ENCODE assay signal across 9 cellular contexts in the genomic region with DNA sequence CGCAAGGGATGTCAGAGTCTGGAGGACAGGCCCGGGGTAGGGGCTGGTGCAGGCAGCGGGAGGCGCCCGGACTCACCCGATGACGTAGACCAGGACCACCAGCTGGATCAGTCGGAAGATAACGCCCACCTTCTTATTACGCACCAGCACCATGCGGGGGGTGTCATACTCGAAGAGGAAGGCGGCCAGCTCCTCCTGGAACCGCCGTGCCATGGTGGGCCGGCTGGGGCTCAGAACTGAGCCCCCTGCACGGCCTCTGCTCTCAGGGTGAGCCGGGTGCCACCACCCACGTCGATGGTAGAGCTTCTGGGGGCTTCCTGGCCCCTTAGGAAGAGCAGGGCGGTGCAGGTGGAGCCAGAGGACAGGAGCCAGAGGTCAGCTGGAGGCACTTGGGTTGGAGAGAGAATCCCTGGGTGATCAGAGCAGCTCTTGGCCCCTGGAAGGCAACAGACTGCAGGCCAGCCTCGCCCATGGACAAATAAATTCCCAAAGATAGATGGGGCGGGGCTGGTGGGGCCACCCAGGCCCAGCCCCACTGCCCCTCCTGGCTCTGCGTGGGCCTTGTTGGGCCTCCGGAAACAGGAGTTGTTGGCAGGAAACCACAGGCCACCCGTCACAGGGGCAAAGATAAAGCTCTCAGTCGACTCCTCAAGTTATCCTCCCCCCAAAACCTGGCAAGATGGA. TPM values are rescaled to one million over a fixed set of nuclear protein-coding genes. Genes with fewer than 3 reads are reported as not detected.
A peak's percentile ranks its signal among the peaks of the same experiment; 100 is the strongest.
DNase-seq lines count a peak whose midpoint lies in the region; ATAC-seq and TF ChIP-seq lines count a peak whose summit lies in the region.
"Had no signal": no experiment of that assay in that cellular context is flagged by ENCODE, and none has a peak within 500 bp of the region (broad histone marks: within the 10 kb centered on the region; RNA-seq: fewer than 3 reads in every experiment).

Gene P2RX1 (minus strand): TSS at position 453 of the 684 bp plus-strand sequence. CDS start 240 bp downstream, at position 213.

- H3K27ac Mint-ChIP-seq in activated B cell treated with CpG ODN at 0.5 μM for 24 hours = peak within 1 kb of the TSS; percentile 96

- H3K4me1 Mint-ChIP-seq in activated B cell treated with CpG ODN at 0.5 μM for 24 hours = peaks cover 75% of the 10 kb centered on the region

- intact Hi-C loops in activated B cell treated with CpG ODN at 0.5 μM for 24 hours (cut with micrococcal nuclease) = loop anchor here (10.0 kb wide), 1 partner anchor 181 kb away; no protein-coding TSS in a partner anchor
- intact Hi-C loops in left colon (cut with DNase I, micrococcal nuclease) = loop anchor here in 1 of 2 donors (10.0 kb wide), 1 partner anchor 89 kb away; no protein-coding TSS in a partner anchor

- in situ Hi-C loops in GM23248 (cut with MboI) = loop anchor here (10.0 kb wide), 1 partner anchor 89 kb away; no protein-coding TSS in a partner anchor

- H3K36me3 ChIP-seq in thymus (ENCODE audit: control insufficient read depth, insufficient read depth) (no peaks in the 10 kb centered on the region), GM23248 (ENCODE audit: low read depth) (no peaks in the 10 kb centered on the region), SJCRH30 (no peaks in the 10 kb centered on the region)

- POLR2A ChIA-PET in activated B cell treated with CpG ODN at 0.5 μM for 24 hours (lab: Charles Lee) = interaction anchor here (0.5 to 10.0 kb wide), 21 partner anchors 9 to 1127 kb away, joined by 3 to 311 read pairs (median 5); partner anchors contain the start of genes ATP2A3, CAMKK1 and NCBP3

- peak within 1 kb of the TSS; percentile 41 for H3K4me3 ChIP-seq in thymus (ENCODE audit: low read length)
- H3K4me3 ChIP-seq in GM23248 = no peak within 1 kb of the TSS
- no peak within 1 kb of the TSS for H3K4me3 ChIP-seq in SJCRH30

- H3K36me3 Mint-ChIP-seq in activated B cell treated with CpG ODN at 0.5 μM for 24 hours (ENCODE audit: low read depth) = no peaks in the 10 kb centered on the region

- no peaks in the 10 kb centered on the region for H3K9me2 ChIP-seq in GM23248 (ENCODE audit: insufficient read depth)

- no peak for TF ChIP-seq CTCF in activated B cell treated with CpG ODN at 0.5 μM for 24 hours (IDR thresholded peaks at IDR 0.05)

- H3K79me2 ChIP-seq in GM23248 (ENCODE audit: insufficient read depth) = no peaks in the 10 kb centered on the region

- H3F3A ChIP-seq in GM23248 (ENCODE audit: insufficient read depth) = no peaks in the 10 kb centered on the region

- H3K4me2 ChIP-seq in GM23248 (ENCODE audit: unreplicated experiment) = no peak within 1 kb of the TSS

- DNase-seq in activated T-cell treated with anti-CD3 and anti-CD28 coated beads for 48 hours (ENCODE audit: low read depth) = peak; percentile 34
- DNase-seq in activated T-cell treated with anti-CD3 and anti-CD28 coated beads for 4 hours = no peak
- DNase-seq in activated B cell treated with CpG ODN at 0.5 μM for 24 hours = peak; percentile 46
- DNase-seq in left colon = peak; percentile 72 to 76
- no peak for DNase-seq in GM23248
- DNase-seq in NCI-H1694 (lab: John Stamatoyannopoulos, UW) = no peak
- no peak for DNase-seq in SJCRH30

- no peak within 1 kb of the TSS for H3K9ac ChIP-seq in GM23248

- 12% methylated on average over 27 of the region's 27 CpGs for WGBS in thymus
- WGBS in GM23248 (ENCODE audit: low coverage in 1 of 2, low lambda C conversion rate in 2 of 2, missing lambda C conversion rate in 2 of 2), 2 experiments = 75 to 76% methylated on average over 22 to 27 of the region's 27 CpGs

- H3K9me3 ChIP-seq in thymus (ENCODE audit: control insufficient read depth) = peaks cover 1% of the 10 kb centered on the region
- no peaks in the 10 kb centered on the region for H3K9me3 ChIP-seq in GM23248 (ENCODE audit: low read depth)
- H3K9me3 ChIP-seq in SJCRH30 (replicated peaks) = no peaks in the 10 kb centered on the region

- H2AFZ ChIP-seq in GM23248 = no peak within 1 kb of the TSS

- peaks cover 49% of the 10 kb centered on the region for H3K4me1 ChIP-seq in thymus (ENCODE audit: control insufficient read depth, insufficient read depth, low read length)
- H3K4me1 ChIP-seq in GM23248 (ENCODE audit: insufficient read depth) = no peaks in the 10 kb centered on the region
- peaks cover 10% of the 10 kb centered on the region for H3K4me1 ChIP-seq in SJCRH30

- no peaks in the 10 kb centered on the region for H4K20me1 ChIP-seq in GM23248 (ENCODE audit: insufficient read depth)

- ATAC-seq in activated B cell treated with CpG ODN at 0.5 μM for 24 hours (ENCODE audit: low read depth) (no peak), left colon (peak; percentile 63)

- H3K9me3 Mint-ChIP-seq in activated B cell treated with CpG ODN at 0.5 μM for 24 hours = no peaks in the 10 kb centered on the region

- peak within 1 kb of the TSS; percentile 82 for H3K4me3 Mint-ChIP-seq in activated B cell treated with CpG ODN at 0.5 μM for 24 hours

- H3K27ac ChIP-seq in thymus (ENCODE audit: low read depth) (peak within 1 kb of the TSS; percentile 46), GM23248 (no peak within 1 kb of the TSS), SJCRH30 (no peak within 1 kb of the TSS)

- no peaks in the 10 kb centered on the region for H3K27me3 Mint-ChIP-seq in activated B cell treated with CpG ODN at 0.5 μM for 24 hours

- no peaks in the 10 kb centered on the region for H3K27me3 ChIP-seq in thymus (ENCODE audit: control insufficient read depth, insufficient read depth)
- no peaks in the 10 kb centered on the region for H3K27me3 ChIP-seq in GM23248 (replicated peaks; ENCODE audit: insufficient read depth)
- H3K27me3 ChIP-seq in SJCRH30 = no peaks in the 10 kb centered on the region

- CTCF ChIA-PET in activated B cell treated with CpG ODN at 0.5 μM for 24 hours (lab: Charles Lee) = interaction anchor here (0.7 to 5.7 kb wide), 8 partner anchors 19 to 159 kb away, joined by 3 to 72 read pairs (median 4); partner anchors contain the start of gene CAMKK1

RNA-seq across cellular contexts. Expression of gene P2RX1, which starts in this region (rescaled TPM):
- total RNA-seq in activated B cell treated with CpG ODN at 0.5 μM for 24 hours (22.0 and 26.0 TPM in 2 replicates), left colon (1 to 10 TPM; 2.8 to 5.9 TPM)
- polyA plus RNA-seq in thymus (6.0 TPM), GM23248 (2016; fragmentation: Nextera tagmentation; extraction: Ambion mirVana) (0.06 TPM in 1 of 2 replicates, not detected in the other)
- not detected in 2 replicates for total RNA-seq in GM23248 (2014; rRNA removed; shearing (Covaris generic))
- 0.06 TPM in 1 of 2 replicates, not detected in the other for total RNA-seq in SJCRH30 (2014; rRNA removed; shearing (Covaris generic))
- total RNA-seq: pulmonary artery endothelial cell had no signal

Comparison
In these comparisons a context has a peak if more than half of its experiments do, and no peak if none do; other contexts are left out.
1. DNase-seq: peak in activated T-cell treated with anti-CD3 and anti-CD28 coated beads for 48 hours (single experiment), activated B cell treated with CpG ODN at 0.5 μM for 24 hours (single experiment) and left colon (2 of 2); none in activated T-cell treated with anti-CD3 and anti-CD28 coated beads for 4 hours (single experiment), GM23248 (single experiment), NCI-H1694 (single experiment) and SJCRH30 (0 of 2).